9 cellular contexts compared by ENCODE assay signal in the genomic region with DNA sequence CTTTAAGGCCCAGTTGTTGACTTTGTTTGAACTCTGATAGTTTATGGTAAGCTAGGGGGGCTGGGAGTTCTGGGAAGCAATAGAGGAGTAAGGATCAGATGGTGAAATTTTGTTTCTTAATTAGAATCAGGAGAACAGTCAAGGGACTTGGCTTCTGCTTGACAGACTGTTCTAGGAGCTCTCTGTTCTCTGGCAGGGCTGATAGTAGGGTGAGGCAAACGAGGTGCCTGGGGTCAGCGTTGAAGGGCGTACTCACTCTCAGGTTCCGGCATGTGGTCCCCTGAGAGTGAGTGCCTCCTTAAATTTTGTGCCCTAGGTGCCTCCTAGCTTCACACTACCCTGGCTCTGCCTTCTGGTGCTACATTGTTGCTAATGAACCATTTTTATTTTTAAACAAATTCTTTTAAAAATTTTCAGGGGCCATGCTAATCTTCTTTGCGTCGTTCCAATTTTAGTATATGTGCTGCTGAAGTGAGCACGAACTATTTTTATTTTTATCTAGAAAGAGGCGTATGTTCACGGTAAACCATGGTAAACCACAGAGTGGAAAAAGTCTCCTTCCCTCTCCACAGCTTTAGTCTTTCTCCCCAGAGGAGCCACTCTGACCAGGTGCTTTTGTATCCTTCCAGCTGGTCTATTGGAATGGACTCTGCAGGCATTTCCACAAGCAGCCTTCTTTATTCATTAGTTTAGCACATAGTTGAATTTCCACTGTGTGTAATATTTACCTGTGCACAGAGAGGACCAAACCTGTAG. TPM values are rescaled to one million over a fixed set of nuclear protein-coding genes. Genes with fewer than 3 reads are reported as not detected.
A peak's percentile ranks its signal among the peaks of the same experiment; 100 is the strongest.
DNase-seq lines count a peak whose midpoint lies in the region; ATAC-seq, FAIRE-seq and TF ChIP-seq lines count a peak whose summit lies in the region.
"Had no signal": no experiment of that assay in that cellular context is flagged by ENCODE, and none has a peak within 500 bp of the region (broad histone marks: within the 10 kb centered on the region; RNA-seq: fewer than 3 reads in every experiment).

No MANE protein-coding gene starts in this region.

- TF ChIP-seq POLR2A in GM12891 (IDR thresholded peaks at IDR 0.05; ENCODE audit: low read depth, low read length) (peak; percentile 16; the same call in 1 of the 2 replicates), sigmoid colon (IDR thresholded peaks at IDR 0.05) (no peak)

- TF ChIP-seq EP300 in sigmoid colon (IDR thresholded peaks at IDR 0.05) = no peak

- peak overlapping the region; percentile 35 for H3K4me3 ChIP-seq in adipocyte (ENCODE audit: low read length)
- H3K4me3 ChIP-seq in sigmoid colon = no peak overlapping the region
- H3K4me3 ChIP-seq: tibial artery had no signal

- TF ChIP-seq CTCF in nephron progenitor cell (IDR thresholded peaks at IDR 0.05) (no peak), sigmoid colon (IDR thresholded peaks at IDR 0.05) (no peak)

- H3K27ac Mint-ChIP-seq in nephron progenitor cell = peak overlapping the region; percentile 84

- peaks cover 6% of the 10 kb centered on the region for H3K27me3 Mint-ChIP-seq in nephron progenitor cell (ENCODE audit: low read depth, poor library complexity)

- H3K9ac ChIP-seq in adipocyte (ENCODE audit: low read length) = peak overlapping the region; percentile 86

- H3K9me3 Mint-ChIP-seq in nephron progenitor cell = peaks cover 7% of the 10 kb centered on the region

- ATAC-seq in HG02763 (IDR thresholded peaks at IDR 0.05; ENCODE audit: unreplicated experiment) = peak; percentile 42

- peak; percentile 91 for FAIRE-seq in GM12891 (lab: Jason Lieb, UNC)

- H3K27ac ChIP-seq in sigmoid colon = peak overlapping the region in 2 of 4 donors; percentile 17 to 31

- peaks cover 46% of the 10 kb centered on the region for H3K4me1 Mint-ChIP-seq in nephron progenitor cell

- intact Hi-C loops in sigmoid colon (cut with DNase I) = no loop called here

- H3K4me1 ChIP-seq in adipocyte (ENCODE audit: control insufficient read depth, insufficient read depth, low read length) (peaks cover 94% of the 10 kb centered on the region), sigmoid colon (peaks cover 0 to 13% (median 2%) of the 10 kb centered on the region in 4 donors)

- no peaks in the 10 kb centered on the region for H3K27me3 ChIP-seq in adipocyte (replicated peaks; ENCODE audit: control insufficient read depth, insufficient read depth, low read length)
- no peaks in the 10 kb centered on the region for H3K27me3 ChIP-seq in sigmoid colon
- H3K27me3 ChIP-seq: tibial artery had no signal

- peaks cover 63% of the 10 kb centered on the region for H3K36me3 ChIP-seq in adipocyte (ENCODE audit: control insufficient read depth, insufficient read depth, low read length, severe bottlenecking)
- H3K36me3 ChIP-seq in sigmoid colon = peaks cover 0 to 21% (median 4%) of the 10 kb centered on the region in 4 donors

- peaks cover 30% of the 10 kb centered on the region for H3K36me3 Mint-ChIP-seq in nephron progenitor cell (ENCODE audit: low read depth)

- no peak overlapping the region for H3K4me3 Mint-ChIP-seq in nephron progenitor cell

- WGBS in sigmoid colon, 2 donors = 47 to 72% methylated on average over 9 of the region's 9 CpGs

- H3K9me3 ChIP-seq in adipocyte (ENCODE audit: control insufficient read depth, low read length) (no peaks in the 10 kb centered on the region), sigmoid colon (no peaks in the 10 kb centered on the region)
- H3K9me3 ChIP-seq: tibial artery had no signal

- DNase-seq in GM12891 (ENCODE audit: insufficient read length, low spot score) (no peak), adipocyte (ENCODE audit: low read depth) (peak; percentile 75), nephron progenitor cell (no peak), sigmoid colon (no peak), cerebellar cortex (ENCODE audit: low spot score) (no peak), HPDE6-E6E7 (ENCODE audit: extremely low spot score) (no peak)
- DNase-seq in stimulated activated CD4-positive, alpha-beta T cell treated with anti-CD3 and anti-CD28 coated beads, Interleukin-4, amount 100 ng/mL, for 24 hours = no peak

TF ChIP-seq in GM12891, 5 proteins besides CTCF, POLR2A, EP300 and RAD21:
- TF ChIP-seq SPI1 (IDR thresholded peaks at IDR 0.05; ENCODE audit: low read depth, low read length) (no peak), POU2F2 (IDR thresholded peaks at IDR 0.05; ENCODE audit: low read depth, low read length) (no peak), PAX5 (IDR thresholded peaks at IDR 0.05; ENCODE audit: insufficient read depth, low read length, severe bottlenecking) (no peak), TAF1 (IDR thresholded peaks at IDR 0.05; ENCODE audit: low read depth, low read length) (no peak)

RNA-seq across cellular contexts. Expression of a gene that starts 19.7 kb away (rescaled TPM):
- polyA plus RNA-seq in GM12891 (2012; ENCODE audit: low read depth, missing spikeins) = 27.0 TPM
- total RNA-seq in sigmoid colon = 10 to 100 TPM; 26.8 to 40.7 (median 35.1) TPM
- 10 to 100 TPM in 1 of 3 donors, 1 to 10 TPM in 2; 1.8 to 22.5 (median 2.5) TPM for polyA plus RNA-seq in sigmoid colon

RNA-seq across cellular contexts. Expression of a gene that starts 26.7 kb away (rescaled TPM):
- 14.2 TPM for polyA plus RNA-seq in GM12891 (2012; ENCODE audit: low read depth, missing spikeins)
- total RNA-seq in sigmoid colon = 10 to 100 TPM in 3 of 4 donors, 1 to 10 TPM in 1; 9.5 to 20.8 (median 11.8) TPM
- 1 to 10 TPM; 4.8 to 10.0 (median 6.5) TPM for polyA plus RNA-seq in sigmoid colon

RNA-seq across cellular contexts. Expression of a gene that starts 26.8 kb away (rescaled TPM):
- 49.7 TPM for polyA plus RNA-seq in GM12891 (2012; ENCODE audit: low read depth, missing spikeins)
- 10 to 100 TPM; 34.6 to 51.0 (median 45.6) TPM for total RNA-seq in sigmoid colon
- polyA plus RNA-seq in sigmoid colon = 10 to 100 TPM; 12.0 to 40.7 (median 19.0) TPM

RNA-seq across cellular contexts. Expression of a gene that starts 38.8 kb away (rescaled TPM):
- polyA plus RNA-seq in GM12891 (2012; ENCODE audit: low read depth, missing spikeins) = 6.5 TPM
- total RNA-seq in sigmoid colon = 10 to 100 TPM; 10.2 to 15.7 (median 12.5) TPM
- 10 to 100 TPM in 1 of 3 donors, 1 to 10 TPM in 2; 4.2 to 10.1 (median 8.1) TPM for polyA plus RNA-seq in sigmoid colon

RNA-seq across cellular contexts. Expression of a gene that starts 48.1 kb away (rescaled TPM):
- polyA plus RNA-seq in GM12891 (2012; ENCODE audit: low read depth, missing spikeins) = 0.12 TPM
- under 1 TPM in 3 of 4 donors, not detected in 1; under 0.01 to 0.16 (median 0.14) TPM for total RNA-seq in sigmoid colon
- 10 to 100 TPM; 24.0 to 50.0 (median 25.4) TPM for polyA plus RNA-seq in sigmoid colon
